In genomic region chr14:68964300-68965093, GRCh38 we compare ENCODE assay signal across 18 cellular contexts. TPM values are rescaled to one million over a fixed set of nuclear protein-coding genes. Genes with fewer than 3 reads are reported as not detected.
DNase-seq lines count a peak whose midpoint lies in the region; ATAC-seq, FAIRE-seq and TF ChIP-seq lines count a peak whose summit lies in the region.
"Had no signal": no experiment of that assay in that cellular context is flagged by ENCODE, and none has a peak within 500 bp of the region (broad histone marks: within the 10 kb centered on the region; RNA-seq: fewer than 3 reads in every experiment).

No MANE protein-coding gene starts in this region.

- TF ChIP-seq CTCF in coronary artery (IDR thresholded peaks at IDR 0.05) (no peak), upper lobe of right lung (IDR thresholded peaks at IDR 0.05) (no peak)

- H3K36me3 ChIP-seq in upper lobe of right lung, result no peaks in the 10 kb centered on the region
- H3K36me3 ChIP-seq: upper lobe of left lung had no signal

- H3K36me3 Mint-ChIP-seq in activated naive CD8-positive, alpha-beta T cell, result peaks cover 3% of the 10 kb centered on the region
- H3K36me3 Mint-ChIP-seq in activated naive CD8-positive, alpha-beta T cell treated with anti-CD3 and anti-CD28 coated beads, Interleukin-2, amount 50 U/mL, for 24 hours (ENCODE audit: low read depth), result peaks cover 12% of the 10 kb centered on the region
- H3K36me3 Mint-ChIP-seq in activated naive CD4-positive, alpha-beta T cell treated with anti-CD3 and anti-CD28 coated beads, Interleukin-2, amount 50 U/mL, for 72 hours, result peaks cover 0 to 6% of the 10 kb centered on the region in 2 donors

- H3K4me3 ChIP-seq in coronary artery, result peak overlapping the region; percentile 30
- H3K4me3 ChIP-seq in upper lobe of right lung, result no peak overlapping the region
- H3K4me3 ChIP-seq: SJSA1, upper lobe of left lung had no signal

- ATAC-seq in activated naive CD8-positive, alpha-beta T cell treated with anti-CD3 and anti-CD28 coated beads, Interleukin-2, amount 50 U/mL, for 24 hours, result no peak
- ATAC-seq in upper lobe of right lung, result peak; percentile 8
- ATAC-seq in activated naive CD4-positive, alpha-beta T cell treated with anti-CD3 and anti-CD28 coated beads, Interleukin-2, amount 50 U/mL, for 72 hours, result no peak

- no peaks in the 10 kb centered on the region for H3K27me3 Mint-ChIP-seq in activated naive CD8-positive, alpha-beta T cell
- no peaks in the 10 kb centered on the region for H3K27me3 Mint-ChIP-seq in activated naive CD8-positive, alpha-beta T cell treated with anti-CD3 and anti-CD28 coated beads, Interleukin-2, amount 50 U/mL, for 24 hours

- DNase-seq in activated naive CD8-positive, alpha-beta T cell treated with anti-CD3 and anti-CD28 coated beads, Interleukin-2, amount 50 U/mL, for 24 hours, result no peak
- DNase-seq in coronary artery (ENCODE audit: low spot score), result no peak
- DNase-seq in myocyte (ENCODE audit: low read depth), result peak; percentile 61
- DNase-seq in upper lobe of right lung, result no peak
- DNase-seq in NCI-H526 (lab: John Stamatoyannopoulos, UW), result no peak
- DNase-seq in RCC 7860 (ENCODE audit: low spot score), result no peak
- no peak for DNase-seq in activated naive CD4-positive, alpha-beta T cell treated with anti-CD3 and anti-CD28 coated beads, Interleukin-2, amount 50 U/mL, for 72 hours (ENCODE audit: low spot score in 2 of 2)
- DNase-seq: ACHN, activated B cell treated with CpG ODN at 0.5 μM for 24 hours, DND-41, KBM-7, midbrain, NCI-H1436 treated with DMSO at 0.1 percent for 48 hours, NCI-H748 treated with DMSO at 0.1 percent for 48 hours had no signal

- no peaks in the 10 kb centered on the region for H3K27me3 ChIP-seq in upper lobe of right lung
- H3K27me3 ChIP-seq: SJSA1, upper lobe of left lung had no signal

- FAIRE-seq in RCC 7860 (lab: Jason Lieb, UNC), result no peak
- FAIRE-seq: GM12892 had no signal

- peak overlapping the region; percentile 52 for H3K4me3 Mint-ChIP-seq in activated naive CD8-positive, alpha-beta T cell
- no peak overlapping the region for H3K4me3 Mint-ChIP-seq in activated naive CD8-positive, alpha-beta T cell treated with anti-CD3 and anti-CD28 coated beads, Interleukin-2, amount 50 U/mL, for 24 hours
- H3K4me3 Mint-ChIP-seq: activated B cell treated with CpG ODN at 0.5 μM for 24 hours had no signal

- no peaks in the 10 kb centered on the region for H3K9me3 Mint-ChIP-seq in activated naive CD8-positive, alpha-beta T cell (ENCODE audit: low read depth)
- no peaks in the 10 kb centered on the region for H3K9me3 Mint-ChIP-seq in activated naive CD8-positive, alpha-beta T cell treated with anti-CD3 and anti-CD28 coated beads, Interleukin-2, amount 50 U/mL, for 24 hours
- H3K9me3 Mint-ChIP-seq in activated naive CD4-positive, alpha-beta T cell treated with anti-CD3 and anti-CD28 coated beads, Interleukin-2, amount 50 U/mL, for 72 hours, result no peaks in the 10 kb centered on the region
- H3K9me3 Mint-ChIP-seq: activated B cell treated with CpG ODN at 0.5 μM for 24 hours had no signal

- intact Hi-C loops in upper lobe of right lung (cut with DNase I), result no loop called here

- H3K27ac Mint-ChIP-seq in activated naive CD8-positive, alpha-beta T cell, result peak overlapping the region; percentile 98
- H3K27ac Mint-ChIP-seq in activated naive CD8-positive, alpha-beta T cell treated with anti-CD3 and anti-CD28 coated beads, Interleukin-2, amount 50 U/mL, for 24 hours, result no peak overlapping the region
- H3K27ac Mint-ChIP-seq in activated naive CD4-positive, alpha-beta T cell treated with anti-CD3 and anti-CD28 coated beads, Interleukin-2, amount 50 U/mL, for 72 hours, result no peak overlapping the region
- H3K27ac Mint-ChIP-seq: activated B cell treated with CpG ODN at 0.5 μM for 24 hours had no signal

- peaks cover 95% of the 10 kb centered on the region for H3K4me1 Mint-ChIP-seq in activated naive CD8-positive, alpha-beta T cell (ENCODE audit: low read depth)
- H3K4me1 Mint-ChIP-seq in activated naive CD8-positive, alpha-beta T cell treated with anti-CD3 and anti-CD28 coated beads, Interleukin-2, amount 50 U/mL, for 24 hours, result peaks cover 93% of the 10 kb centered on the region
- H3K4me1 Mint-ChIP-seq: activated B cell treated with CpG ODN at 0.5 μM for 24 hours had no signal

- H3K9me3 ChIP-seq in upper lobe of right lung, result no peaks in the 10 kb centered on the region
- H3K9me3 ChIP-seq: SJSA1, upper lobe of left lung had no signal

- peak overlapping the region; percentile 70 to 85 for H3K27ac ChIP-seq in coronary artery
- H3K27ac ChIP-seq in upper lobe of right lung, result no peak overlapping the region
- H3K27ac ChIP-seq: SJSA1 had no signal

- H3K4me1 ChIP-seq in upper lobe of right lung, result peaks cover 56% of the 10 kb centered on the region

RNA-seq across cellular contexts. Expression of gene ACTN1, which starts 14.6 kb away (rescaled TPM):
- total RNA-seq in myocyte (171 and 188 TPM in 2 replicates), upper lobe of right lung (177 TPM)
- 773 TPM for polyA plus RNA-seq in myocyte (2012)
- 100 to 1,000 TPM; 106 to 120 TPM for total RNA-seq in activated naive CD4-positive, alpha-beta T cell treated with anti-CD3 and anti-CD28 coated beads, Interleukin-2, amount 50 U/mL, for 72 hours
